In genomic region chr9:129467739-129468666, GRCh38 we compare ENCODE assay signal across 17 cellular contexts.
DNase-seq lines count a peak whose midpoint lies in the region; ATAC-seq, FAIRE-seq and TF ChIP-seq lines count a peak whose summit lies in the region.
"Had no signal": no experiment of that assay in that cellular context is flagged by ENCODE, and none has a peak within 500 bp of the region (broad histone marks: within the 10 kb centered on the region; RNA-seq: fewer than 3 reads in every experiment).

No MANE protein-coding gene starts in this region.

- H2BK120ac ChIP-seq in mesenchymal stem cell (ENCODE audit: low read depth, low read length) = no peak overlapping the region

- no peak overlapping the region for H3K18ac ChIP-seq in mesenchymal stem cell (ENCODE audit: low read depth in 1 of 2, low read length in 2 of 2)

- intact Hi-C loops in MCF 10A (cut with micrococcal nuclease) = no loop called here

- peaks cover 33% of the 10 kb centered on the region for H3K4me1 Mint-ChIP-seq in activated T-cell treated with anti-CD3 and anti-CD28 coated beads, Interleukin-2, amount 50 U/mL, for 24 hours (ENCODE audit: low read depth)
- H3K4me1 Mint-ChIP-seq in WTC11 (peaks cover 57% of the 10 kb centered on the region), MCF 10A (ENCODE audit: insufficient read depth, unreplicated experiment) (peaks cover 12% of the 10 kb centered on the region)

- DNase-seq in activated T-cell treated with anti-CD3 and anti-CD28 coated beads, Interleukin-2, amount 50 U/mL, for 24 hours = no peak
- no peak for DNase-seq in activated T-cell treated with anti-CD3 and anti-CD28 coated beads, Interleukin-2, amount 50 U/mL, for 1 hour
- DNase-seq in WTC11 (ENCODE audit: low spot score) (no peak), mesenchymal stem cell (no peak), urothelium cell line (ENCODE audit: low spot score) (no peak), kidney tubule cell (ENCODE audit: low spot score) (no peak), MCF 10A (ENCODE audit: unreplicated experiment) (no peak)
- no peak for DNase-seq in stimulated activated CD4-positive, alpha-beta T cell treated with anti-CD3 and anti-CD28 coated beads, Interleukin-15, amount 100 ng/mL, for 24 hours
- DNase-seq: Calu3; CD4-positive, alpha-beta T cell; DMS79 treated with DMSO at 0.1 percent for 48 hours; GDM1; GM23248; MM.1S; NCI-H1105; NCI-H1694 treated with DMSO at 0.1 percent for 48 hours had no signal

- peak overlapping the region in 1 of 2 experiments; percentile 35 for H3K4ac ChIP-seq in mesenchymal stem cell (ENCODE audit: low read depth in 1 of 2, low read length in 2 of 2)

- H4K8ac ChIP-seq in mesenchymal stem cell (ENCODE audit: low read length) = no peak overlapping the region

- no peak overlapping the region for H3K27ac ChIP-seq in mesenchymal stem cell (ENCODE audit: low read length, poor library complexity, severe bottlenecking)
- H3K27ac ChIP-seq: GM23248 had no signal

- BruUV-seq in MCF 10A (replicated peaks; lab: Mats Ljungman, UMichigan) = no TSS peak

- ATAC-seq in WTC11 = no peak

- H2AFZ ChIP-seq in mesenchymal stem cell (ENCODE audit: low read depth, low read length) = no peak overlapping the region
- H2AFZ ChIP-seq: GM23248 had no signal

- H3K9ac ChIP-seq in mesenchymal stem cell (ENCODE audit: low read length) = no peak overlapping the region
- H3K9ac ChIP-seq: GM23248 had no signal

- H2BK15ac ChIP-seq in mesenchymal stem cell (ENCODE audit: low read depth, poor library complexity, severe bottlenecking) = peak overlapping the region; percentile 3

- POLR2A ChIA-PET in WTC11 (lab: Charles Lee) (no interaction called here), MCF 10A (lab: Yijun Ruan, JAX) (no interaction called here)

- no peak overlapping the region for H3K4me2 ChIP-seq in mesenchymal stem cell (ENCODE audit: low read length, poor library complexity, severe bottlenecking)

- H3K36me3 Mint-ChIP-seq in activated T-cell treated with anti-CD3 and anti-CD28 coated beads, Interleukin-2, amount 50 U/mL, for 24 hours (ENCODE audit: low read depth) = no peaks in the 10 kb centered on the region
- H3K36me3 Mint-ChIP-seq in WTC11 = no peaks in the 10 kb centered on the region
- H3K36me3 Mint-ChIP-seq in MCF 10A (ENCODE audit: insufficient read depth, unreplicated experiment) = peaks cover 4% of the 10 kb centered on the region

- H3K36me3 ChIP-seq in mesenchymal stem cell (ENCODE audit: control insufficient read depth in 1 of 2, insufficient read depth in 2 of 2, low read depth in 1 of 2, low read length in 2 of 2) = no peaks in the 10 kb centered on the region

- no peak overlapping the region for H3K23ac ChIP-seq in mesenchymal stem cell (ENCODE audit: low read length in 2 of 2)

- H4K91ac ChIP-seq in mesenchymal stem cell (ENCODE audit: low read length) = peak overlapping the region; percentile 35

- no peaks in the 10 kb centered on the region for H3K9me3 Mint-ChIP-seq in activated T-cell treated with anti-CD3 and anti-CD28 coated beads, Interleukin-2, amount 50 U/mL, for 24 hours
- no peaks in the 10 kb centered on the region for H3K9me3 Mint-ChIP-seq in WTC11
- H3K9me3 Mint-ChIP-seq in MCF 10A (ENCODE audit: unreplicated experiment) = no peaks in the 10 kb centered on the region
- H3K9me3 Mint-ChIP-seq: CD4-positive, alpha-beta T cell had no signal

- WGBS in mesenchymal stem cell = 88% methylated on average over 17 of the region's 19 CpGs

- H2AK5ac ChIP-seq in mesenchymal stem cell (ENCODE audit: low read length, severe bottlenecking) = no peak overlapping the region

- H3K4me3 Mint-ChIP-seq in activated T-cell treated with anti-CD3 and anti-CD28 coated beads, Interleukin-2, amount 50 U/mL, for 24 hours = no peak overlapping the region
- no peak overlapping the region for H3K4me3 Mint-ChIP-seq in WTC11
- H3K4me3 Mint-ChIP-seq in MCF 10A (ENCODE audit: unreplicated experiment) = no peak overlapping the region
- H3K4me3 Mint-ChIP-seq: CD4-positive, alpha-beta T cell had no signal

- CTCF ChIA-PET in WTC11 (lab: Charles Lee) (interaction anchor here (1.1 kb wide), 1 partner anchor 156 kb away, joined by 3 read pairs; no protein-coding TSS in a partner anchor), MCF 10A (lab: Yijun Ruan, JAX) (interaction anchor here (0.6 to 1.1 kb wide), 2 partner anchors 63 to 156 kb away, joined by 3 to 5 read pairs; no protein-coding TSS in a partner anchor)

- peaks cover 51% of the 10 kb centered on the region for H3K4me1 ChIP-seq in mesenchymal stem cell (ENCODE audit: control insufficient read depth, insufficient read depth, low read depth, low read length)

- H3K4me3 ChIP-seq in mesenchymal stem cell (ENCODE audit: insufficient read depth in 1 of 2, low read depth in 1 of 2, low read length in 2 of 2) = no peak overlapping the region
- H3K4me3 ChIP-seq: GM23248 had no signal

- peak; percentile 79 for FAIRE-seq in urothelium cell line (lab: Jason Lieb, UNC)
- FAIRE-seq: GM12892 had no signal

- no peak overlapping the region for H2BK12ac ChIP-seq in mesenchymal stem cell (ENCODE audit: low read length in 2 of 2)

- TF ChIP-seq CTCF in WTC11 (IDR thresholded peaks at IDR 0.05) = no peak
- TF ChIP-seq CTCF in MCF 10A (IDR thresholded peaks at IDR 0.05; ENCODE audit: unreplicated experiment) = no peak

- H3K27me3 ChIP-seq in mesenchymal stem cell (ENCODE audit: control insufficient read depth in 1 of 2, insufficient read depth in 1 of 2, low read length in 2 of 2) = no peaks in the 10 kb centered on the region

- H3K27ac Mint-ChIP-seq in activated T-cell treated with anti-CD3 and anti-CD28 coated beads, Interleukin-2, amount 50 U/mL, for 24 hours = peak overlapping the region; percentile 33
- H3K27ac Mint-ChIP-seq in WTC11 = no peak overlapping the region; the same call in 1 of the 2 replicates
- no peak overlapping the region for H3K27ac Mint-ChIP-seq in MCF 10A (ENCODE audit: low read depth, unreplicated experiment)
- H3K27ac Mint-ChIP-seq: CD4-positive, alpha-beta T cell had no signal

- H3K9me3 ChIP-seq in mesenchymal stem cell (ENCODE audit: control insufficient read depth, low read length) = no peaks in the 10 kb centered on the region

- no peaks in the 10 kb centered on the region for H3K79me1 ChIP-seq in mesenchymal stem cell (replicated peaks; ENCODE audit: low read length, poor library complexity, severe bottlenecking)

- H2BK5ac ChIP-seq in mesenchymal stem cell (ENCODE audit: low read depth, low read length, poor library complexity, severe bottlenecking) = no peak overlapping the region

- no peaks in the 10 kb centered on the region for H3K27me3 Mint-ChIP-seq in activated T-cell treated with anti-CD3 and anti-CD28 coated beads, Interleukin-2, amount 50 U/mL, for 24 hours
- H3K27me3 Mint-ChIP-seq in WTC11 (ENCODE audit: low read depth) (peaks cover 5% of the 10 kb centered on the region), MCF 10A (ENCODE audit: insufficient read depth, unreplicated experiment) (no peaks in the 10 kb centered on the region)
- H3K27me3 Mint-ChIP-seq: CD4-positive, alpha-beta T cell had no signal

- H3K14ac ChIP-seq in mesenchymal stem cell (ENCODE audit: low read length in 2 of 2) = peak overlapping the region in 1 of 2 experiments; percentile 45

TF ChIP-seq in WTC11, 78 proteins besides CTCF, POLR2A, EP300 and RAD21:
- TF ChIP-seq EMX1 (CRISPR knock-in tag; IDR thresholded peaks at IDR 0.05) (no peak), ATF1 (CRISPR knock-in tag; IDR thresholded peaks at IDR 0.05) (no peak), ZNF425 (CRISPR knock-in tag; conservative IDR thresholded peaks at IDR 0.05) (no peak), ZNF121 (CRISPR knock-in tag; IDR thresholded peaks at IDR 0.05) (peak; percentile 17; the same call in 1 of the 2 replicates)
TF ChIP-seq in WTC11: peak in this region for 1.
